Comparison of ENCODE assay signal across 9 cellular contexts in the genomic region with DNA sequence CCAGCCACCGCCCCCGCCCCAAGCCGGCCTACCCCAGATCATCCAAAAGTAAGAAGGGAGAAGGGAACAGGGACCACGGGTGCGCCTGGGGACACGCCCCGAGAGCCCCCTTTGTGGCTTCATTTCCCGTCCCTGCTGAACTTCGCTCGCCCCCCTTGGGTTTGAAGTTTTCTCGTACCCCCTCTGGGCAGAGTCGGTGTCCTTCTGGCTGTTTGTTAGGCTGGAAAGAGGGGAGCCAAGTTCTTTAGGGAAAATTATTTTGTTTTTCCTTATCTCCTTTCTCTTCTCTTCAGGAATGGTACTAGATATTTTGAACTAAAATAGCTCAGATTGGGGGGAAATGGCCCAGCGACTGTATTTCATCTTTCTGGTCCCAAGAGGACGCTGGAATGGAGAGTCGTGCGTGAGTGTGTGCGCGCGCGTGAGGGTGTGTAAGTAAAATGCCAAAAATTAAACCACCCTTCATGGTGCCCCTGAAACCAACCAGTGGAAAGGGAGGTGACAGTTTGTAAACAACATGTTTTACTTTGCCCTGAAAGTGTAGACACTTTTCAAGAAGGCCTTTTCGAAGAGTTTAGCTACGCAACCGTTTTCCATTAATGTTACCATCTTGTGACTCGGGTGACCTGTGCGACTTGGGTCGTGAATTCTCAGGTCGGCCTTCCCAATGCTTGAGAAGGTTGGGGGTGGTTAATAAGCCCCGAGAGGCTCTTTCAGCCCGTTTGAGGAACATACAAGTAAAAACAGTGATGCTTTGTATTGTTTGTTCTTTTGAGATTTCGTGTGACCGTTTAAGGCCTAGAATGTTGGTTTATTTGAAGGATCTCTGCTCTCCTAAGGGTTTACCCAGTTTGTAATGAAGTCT. TPM values are rescaled to one million over a fixed set of nuclear protein-coding genes. Genes with fewer than 3 reads are reported as not detected.
A peak's percentile ranks its signal among the peaks of the same experiment; 100 is the strongest.
DNase-seq lines count a peak whose midpoint lies in the region; ATAC-seq and TF ChIP-seq lines count a peak whose summit lies in the region.
"Had no signal": no experiment of that assay in that cellular context is flagged by ENCODE, and none has a peak within 500 bp of the region (broad histone marks: within the 10 kb centered on the region; RNA-seq: fewer than 3 reads in every experiment).

No MANE protein-coding gene starts in this region.

- DNase-seq in BE2C, result peak; percentile 21
- DNase-seq in caudate nucleus (lab: John Stamatoyannopoulos, UW), result no peak
- DNase-seq in neural crest cell (ENCODE audit: low read depth, low spot score), result no peak
- DNase-seq in DMS114 treated with DMSO at 0.1 percent for 48 hours (lab: John Stamatoyannopoulos, UW; ENCODE audit: unreplicated experiment), result no peak
- DNase-seq in HuH-7 (ENCODE audit: low spot score), result no peak
- DNase-seq in erythroblast (lab: John Stamatoyannopoulos, UW), result no peak

- no peaks in the 10 kb centered on the region for H3K27me3 ChIP-seq in BE2C

- H3K4me3 Mint-ChIP-seq in IgD-negative memory B cell, result peak overlapping the region; percentile 47 to 72 (median 60)
- peak overlapping the region; percentile 88 for H3K4me3 Mint-ChIP-seq in neural crest cell

- H3K4me1 ChIP-seq in BE2C, result peaks cover 13% of the 10 kb centered on the region

- no peak for TF ChIP-seq POLR2A in erythroblast (IDR thresholded peaks at IDR 0.05; ENCODE audit: low read length)

- peaks cover 8 to 14% (median 13%) of the 10 kb centered on the region in 3 donors for H3K4me1 Mint-ChIP-seq in IgD-negative memory B cell
- peaks cover 36% of the 10 kb centered on the region for H3K4me1 Mint-ChIP-seq in neural crest cell

- H3K27me3 Mint-ChIP-seq in IgD-negative memory B cell, result peaks cover 44% of the 10 kb centered on the region
- peaks cover 84% of the 10 kb centered on the region for H3K27me3 Mint-ChIP-seq in neural crest cell (ENCODE audit: low read depth)

- H3K36me3 Mint-ChIP-seq in IgD-negative memory B cell (peaks cover 2% of the 10 kb centered on the region), neural crest cell (ENCODE audit: low read depth) (no peaks in the 10 kb centered on the region)

- no peaks in the 10 kb centered on the region for H3K36me3 ChIP-seq in BE2C

- H3K27ac Mint-ChIP-seq in IgD-negative memory B cell, result no peak overlapping the region
- H3K27ac Mint-ChIP-seq in neural crest cell (ENCODE audit: unreplicated experiment), result no peak overlapping the region

- peak overlapping the region; percentile 77 for H3K27ac ChIP-seq in caudate nucleus (ENCODE audit: low read depth, low read length)
- H3K27ac ChIP-seq: epithelial cell of prostate had no signal

- H3K4me3 ChIP-seq in BE2C (ENCODE audit: low read depth, low read length), result peak overlapping the region; percentile 94

- ATAC-seq in HG03571 (IDR thresholded peaks at IDR 0.05; ENCODE audit: unreplicated experiment), result no peak

- no peak for TF ChIP-seq CTCF in BE2C (IDR thresholded peaks at IDR 0.05; ENCODE audit: low read depth, low read length)
- TF ChIP-seq CTCF in neural crest cell (conservative IDR thresholded peaks at IDR 0.05), result no peak

- H3K9me3 Mint-ChIP-seq in IgD-negative memory B cell (peaks cover 0 to 4% (median 0%) of the 10 kb centered on the region in 3 donors), neural crest cell (no peaks in the 10 kb centered on the region)

- no peaks in the 10 kb centered on the region for H3K9me3 ChIP-seq in BE2C

RNA-seq across cellular contexts. Expression of a gene that starts 0.7 kb away (rescaled TPM):
- polyA plus RNA-seq in BE2C (2012; ENCODE audit: insufficient read depth, insufficient read length, low read depth), result 31.0 TPM
- polyA plus RNA-seq in IgD-negative memory B cell, result not detected
- 0.58 and 0.61 TPM in 2 replicates for total RNA-seq in neural crest cell
